In the genomic region with DNA sequence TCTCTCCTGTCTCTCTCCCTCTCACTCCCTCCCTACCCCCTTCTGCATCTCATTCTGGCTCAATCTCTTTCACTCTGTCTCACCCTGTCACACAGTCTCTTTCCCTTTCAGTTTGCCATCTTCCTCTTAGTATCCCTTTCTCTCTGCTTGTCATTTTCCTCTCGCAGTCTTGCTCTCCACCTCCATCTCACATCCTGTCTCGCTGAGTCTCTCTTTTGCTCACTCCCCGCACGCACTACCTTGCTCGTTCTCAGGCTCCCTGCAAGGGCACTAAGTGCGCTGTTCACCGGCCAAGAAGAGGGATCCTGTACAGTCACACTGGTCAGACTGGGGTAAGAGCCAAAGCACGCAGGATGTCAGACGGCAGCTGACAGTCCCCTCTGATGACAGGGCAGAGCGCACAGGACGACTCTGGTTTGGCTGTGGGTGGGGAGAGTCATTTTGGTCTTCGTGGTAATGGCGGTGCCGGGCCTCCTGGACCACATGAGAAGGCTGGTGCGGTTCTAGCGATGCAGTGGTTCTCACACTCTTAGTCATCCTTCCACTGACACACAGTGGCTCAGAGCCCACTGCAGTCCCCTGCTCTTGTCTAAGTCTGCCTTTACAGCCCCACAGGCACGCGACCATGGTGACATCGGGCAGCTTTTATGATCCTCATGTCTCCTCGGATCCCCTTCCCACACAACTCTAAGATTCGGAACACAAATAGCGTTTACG, we compare ENCODE assay signal across 7 cellular contexts.
A peak's percentile ranks its signal among the peaks of the same experiment; 100 is the strongest.
DNase-seq lines count a peak whose midpoint lies in the region; ATAC-seq lines count a peak whose summit lies in the region.

No MANE protein-coding gene starts in this region.

- peak; percentile 89 for ATAC-seq in GM19397 (IDR thresholded peaks at IDR 0.05; ENCODE audit: unreplicated experiment)
- ATAC-seq in HG03439 (IDR thresholded peaks at IDR 0.05; ENCODE audit: unreplicated experiment): peak; percentile 88

- peak; percentile 94 for DNase-seq in activated CD8-positive, alpha-beta memory T cell treated with anti-CD3 and anti-CD28 coated beads, Interleukin-2, amount 50 U/mL, for 48 hours
- peak; percentile 86 for DNase-seq in cardiac septum (ENCODE audit: low spot score)
- peak; percentile 95 for DNase-seq in stimulated activated CD4-positive, alpha-beta T cell treated with anti-CD3 and anti-CD28 coated beads, Interleukin-4, amount 100 ng/mL, for 24 hours
- no peak for DNase-seq in iPS-NIHi7 (ENCODE audit: extremely low spot score)
- no peak for DNase-seq in NCI-H748 treated with DMSO at 0.1 percent for 48 hours (lab: John Stamatoyannopoulos, UW)

- intact Hi-C loops in cardiac septum (cut with DNase I): loop anchor here (5.0 kb wide), 1 partner anchor 99 kb away; no protein-coding TSS in a partner anchor

Comparison
In these comparisons a context has a peak if more than half of its experiments do, and no peak if none do; other contexts are left out.
1. DNase-seq: peak in activated CD8-positive, alpha-beta memory T cell treated with anti-CD3 and anti-CD28 coated beads, Interleukin-2, amount 50 U/mL, for 48 hours (single experiment), cardiac septum (single experiment) and stimulated activated CD4-positive, alpha-beta T cell treated with anti-CD3 and anti-CD28 coated beads, Interleukin-4, amount 100 ng/mL, for 24 hours (single experiment); none in iPS-NIHi7 (single experiment) and NCI-H748 treated with DMSO at 0.1 percent for 48 hours (single experiment).